In the genomic region with DNA sequence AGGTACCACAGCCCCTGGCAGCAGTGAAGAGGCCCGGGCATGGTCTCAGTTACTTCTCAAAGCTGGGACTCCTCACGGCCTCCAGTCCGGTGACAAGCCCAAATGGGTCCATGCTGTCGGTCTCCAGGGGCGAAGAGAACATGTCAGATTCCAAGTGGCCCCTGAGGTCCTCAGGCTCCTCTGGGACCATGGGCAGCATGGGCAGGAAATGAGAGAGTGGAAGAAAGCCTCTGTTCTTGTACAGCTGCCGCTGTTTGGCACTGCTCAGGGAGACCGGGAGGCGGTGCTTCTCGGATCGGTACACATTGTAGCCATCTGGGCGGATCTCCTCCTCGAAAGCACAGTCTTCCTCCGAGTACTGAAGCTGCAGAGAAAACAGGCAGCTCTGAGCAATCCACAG, we compare ENCODE assay signal across 20 cellular contexts. TPM values are rescaled to one million over a fixed set of nuclear protein-coding genes. Genes with fewer than 3 reads are reported as not detected.
DNase-seq lines count a peak whose midpoint lies in the region; ATAC-seq and TF ChIP-seq lines count a peak whose summit lies in the region.
"Had no signal": no experiment of that assay in that cellular context is flagged by ENCODE, and none has a peak within 500 bp of the region (broad histone marks: within the 10 kb centered on the region; RNA-seq: fewer than 3 reads in every experiment).

No MANE protein-coding gene starts in this region.

- H3K27ac ChIP-seq in sigmoid colon (no peak overlapping the region), SK-N-SH (ENCODE audit: low read depth in 2 of 2, low read length in 1 of 2) (no peak overlapping the region)
- H3K27ac ChIP-seq: coronary artery, hepatocyte, RWPE1 had no signal

- TF ChIP-seq RAD21 in SK-N-SH (IDR thresholded peaks at IDR 0.05; ENCODE audit: low read length) = no peak

- intact Hi-C loops in sigmoid colon (cut with DNase I) = no loop called here

- H3F3A ChIP-seq in SK-N-SH (replicated peaks; ENCODE audit: insufficient read depth) = peaks cover 3% of the 10 kb centered on the region

- no peaks in the 10 kb centered on the region for H3K9me2 ChIP-seq in SK-N-SH

- WGBS in sigmoid colon, 2 donors = 63 to 64% methylated on average over 13 of the region's 13 CpGs
- WGBS in SK-N-SH (ENCODE audit: low lambda C conversion rate) = 98% methylated on average over 8 of the region's 13 CpGs

- CTCF ChIA-PET in SK-N-SH (lab: Yijun Ruan, JAX) = interaction anchor here (0.5 to 3.2 kb wide), 9 partner anchors 21 to 502 kb away, joined by 3 to 16 read pairs (median 4); no protein-coding TSS in a partner anchor

- DNase-seq in EH (ENCODE audit: low read depth) (peak; percentile 12), NCI-H2029 (lab: John Stamatoyannopoulos, UW) (peak; percentile 52), cardiac fibroblast (ENCODE audit: low read depth in 2 of 2) (peak; percentile 18 to 32), sigmoid colon (peak; percentile 46), SK-N-SH (no peak)
- DNase-seq in activated CD4-positive, CD25-positive, alpha-beta regulatory T cell (lab: John Stamatoyannopoulos, UW) = no peak
- DNase-seq: activated CD4-positive, alpha-beta memory T cell treated with anti-CD3 and anti-CD28 coated beads for 36 hours; amygdala; Caco-2; NCI-H526 treated with DMSO at 0.1 percent for 48 hours; stimulated activated naive CD4-positive, alpha-beta T cell had no signal

- TF ChIP-seq POLR2A in sigmoid colon (IDR thresholded peaks at IDR 0.05) = no peak

- TF ChIP-seq CTCF in cardiac fibroblast (IDR thresholded peaks at IDR 0.05; ENCODE audit: low read depth, low read length) (no peak), sigmoid colon (IDR thresholded peaks at IDR 0.05) (no peak), SK-N-SH (IDR thresholded peaks at IDR 0.05) (no peak)

- H3K4me3 ChIP-seq in cardiac fibroblast (replicated peaks in 1 of 2; ENCODE audit: low read depth in 2 of 2, low read length in 2 of 2) (no peak overlapping the region), sigmoid colon (no peak overlapping the region), SK-N-SH (ENCODE audit: low read depth in 2 of 2, low read length in 1 of 2) (no peak overlapping the region)
- H3K4me3 ChIP-seq: coronary artery, hepatocyte had no signal

- H3K9ac ChIP-seq in SK-N-SH = no peak overlapping the region

- H3K36me3 ChIP-seq in sigmoid colon (no peaks in the 10 kb centered on the region), SK-N-SH (replicated peaks in 1 of 2; ENCODE audit: control insufficient read depth in 1 of 2, insufficient read depth in 2 of 2, low read length in 1 of 2) (no peaks in the 10 kb centered on the region)

- H3K4me1 ChIP-seq in sigmoid colon (peaks cover 0 to 15% (median 12%) of the 10 kb centered on the region in 4 donors), SK-N-SH (ENCODE audit: control insufficient read depth in 1 of 2, insufficient read depth in 2 of 2, low read depth in 1 of 2, low read length in 1 of 2) (peaks cover 0 to 20% of the 10 kb centered on the region in 2 experiments; a peak in 1 of 4 replicates)

- no peaks in the 10 kb centered on the region for H4K20me1 ChIP-seq in SK-N-SH (ENCODE audit: insufficient read depth)

- no peak for TF ChIP-seq EP300 in sigmoid colon (IDR thresholded peaks at IDR 0.05)
- no peak for TF ChIP-seq EP300 in SK-N-SH (IDR thresholded peaks at IDR 0.05; ENCODE audit: borderline replicate concordance in 1 of 2, low read depth in 1 of 2, low read length in 1 of 2)

- H3K27me3 ChIP-seq in sigmoid colon (peaks cover 22 to 62% (median 36%) of the 10 kb centered on the region in 3 donors), SK-N-SH (ENCODE audit: insufficient read depth) (peaks cover 17% of the 10 kb centered on the region)

- POLR2A ChIA-PET in SK-N-SH (lab: Yijun Ruan, JAX) = no interaction called here

- no peaks in the 10 kb centered on the region for H3K79me2 ChIP-seq in SK-N-SH (ENCODE audit: insufficient read depth)
- H3K79me2 ChIP-seq: hepatocyte had no signal

- no peak overlapping the region for H2AFZ ChIP-seq in SK-N-SH (ENCODE audit: low read depth)
- H2AFZ ChIP-seq: hepatocyte had no signal

- H3K9me3 ChIP-seq in sigmoid colon = no peaks in the 10 kb centered on the region
- no peaks in the 10 kb centered on the region for H3K9me3 ChIP-seq in SK-N-SH
- H3K9me3 ChIP-seq: Caco-2 had no signal

- no peak overlapping the region for H3K4me2 ChIP-seq in SK-N-SH
- H3K4me2 ChIP-seq: hepatocyte had no signal

- ATAC-seq in HG03520 (IDR thresholded peaks at IDR 0.05; ENCODE audit: unreplicated experiment) = no peak
- ATAC-seq: sciatic nerve had no signal

TF ChIP-seq in SK-N-SH, 30 proteins besides CTCF, POLR2A, EP300 and RAD21:
- no peak for TF ChIP-seq RFX5 (IDR thresholded peaks at IDR 0.05; ENCODE audit: low read length)

RNA-seq across cellular contexts. Expression of a gene that starts 4.6 kb away (rescaled TPM):
- not detected for total RNA-seq in sigmoid colon
- not detected for polyA plus RNA-seq in sigmoid colon
- not detected in 2 replicates for polyA plus RNA-seq in SK-N-SH (2012; rRNA removed)
- polyA plus RNA-seq in SK-N-SH (2012; cell fraction: cytosol; rRNA removed) = not detected in 2 replicates
- polyA plus RNA-seq in SK-N-SH (2012; cell fraction: nucleus; rRNA removed) = 0.02 TPM in 1 of 2 replicates, not detected in the other
- total RNA-seq: activated CD4-positive, alpha-beta memory T cell treated with anti-CD3 and anti-CD28 coated beads for 36 hours; activated T-helper 1 cell treated with anti-CD3 and anti-CD28 coated beads, Interleukin-12 subunit alpha, Interleukin-12 subunit beta, Interleukin-2, Interleukin-4 antibody, amounts not matched to agents 30 ng/mL and 10 ng/mL and 1 ng/mL, durations not matched to agents 14 hours and 24 hours and 36 hours; epithelial cell of proximal tubule; liver; sciatic nerve; T-helper 2 cell treated with Interferon-gamma antibody and Interleukin-4, amounts not matched to agents 100 ng/mL and 5 ng/mL, for 36 hours had no signal
- polyA plus RNA-seq: hepatocyte had no signal

RNA-seq across cellular contexts. Expression of a gene that starts 24.1 kb away (rescaled TPM):
- 10 to 100 TPM; 19.3 to 42.9 (median 21.0) TPM for total RNA-seq in sigmoid colon
- 10 to 100 TPM; 12.0 to 25.7 (median 16.2) TPM for polyA plus RNA-seq in sigmoid colon
- polyA plus RNA-seq in SK-N-SH (2012; rRNA removed) = 30.8 and 33.1 TPM in 2 replicates
- polyA plus RNA-seq in SK-N-SH (2012; cell fraction: cytosol; rRNA removed) = 27.2 and 30.5 TPM in 2 replicates
- 93.5 and 102 TPM in 2 replicates for polyA plus RNA-seq in SK-N-SH (2012; cell fraction: nucleus; rRNA removed)

RNA-seq across cellular contexts. Expression of a gene that starts 58.3 kb away (rescaled TPM):
- total RNA-seq in sigmoid colon = 10 to 100 TPM in 3 of 4 donors, 1 to 10 TPM in 1; 7.7 to 56.8 (median 31.1) TPM
- polyA plus RNA-seq in sigmoid colon (10 to 100 TPM; 12.0 to 18.8 (median 14.8) TPM), SK-N-SH (2012; rRNA removed) (242 and 285 TPM in 2 replicates)
- polyA plus RNA-seq in SK-N-SH (2012; cell fraction: cytosol; rRNA removed) = 196 and 213 TPM in 2 replicates
- polyA plus RNA-seq in SK-N-SH (2012; cell fraction: nucleus; rRNA removed) = 319 and 430 TPM in 2 replicates

Comparison
In these comparisons a context has a peak if more than half of its experiments do, and no peak if none do; other contexts are left out.
1. DNase-seq: peak in EH (single experiment), NCI-H2029 (single experiment), cardiac fibroblast (2 of 2) and sigmoid colon (single experiment); none in activated CD4-positive, CD25-positive, alpha-beta regulatory T cell (0 of 4) and SK-N-SH (single experiment).
2. RNA of a gene that starts 58.3 kb away (polyA plus RNA-seq): 196 to 430 TPM in SK-N-SH; 12.0 to 18.8 TPM in sigmoid colon; every median in the first group is over 4 times any median in the second.